Comparison of ENCODE assay signal across 20 cellular contexts in genomic region chr9:113525831-113526230, GRCh38.
DNase-seq lines count a peak whose midpoint lies in the region; ATAC-seq and TF ChIP-seq lines count a peak whose summit lies in the region.
"Had no signal": no experiment of that assay in that cellular context is flagged by ENCODE, and none has a peak within 500 bp of the region (broad histone marks: within the 10 kb centered on the region; RNA-seq: fewer than 3 reads in every experiment).

No MANE protein-coding gene starts in this region.

- H3K36me3 ChIP-seq in esophagus squamous epithelium = peaks cover 0 to 43% (median 6%) of the 10 kb centered on the region in 3 donors
- H3K36me3 ChIP-seq in sigmoid colon = peaks cover 0 to 22% (median 13%) of the 10 kb centered on the region in 4 donors

- no peak for ATAC-seq in CD4-positive, alpha-beta T cell (ENCODE audit: poor library complexity)
- ATAC-seq: activated T-cell treated with anti-CD3 and anti-CD28 coated beads, Interleukin-2, amount 50 U/mL, for 72 hours had no signal

- peak overlapping the region; percentile 78 for H3K27ac Mint-ChIP-seq in CD4-positive, alpha-beta T cell
- peak overlapping the region; percentile 6 for H3K27ac Mint-ChIP-seq in activated T-helper 1 cell treated with anti-CD3 and anti-CD28 coated beads, Interleukin-12 subunit alpha, Interleukin-12 subunit beta, Interleukin-2, Interleukin-4 antibody, amounts not matched to agents 30 ng/mL and 10 ng/mL and 1 ng/mL, durations not matched to agents 14 hours and 24 hours and 36 hours
- H3K27ac Mint-ChIP-seq: activated T-cell treated with anti-CD3 and anti-CD28 coated beads, Interleukin-2, amount 50 U/mL, for 72 hours had no signal

- H3K27me3 Mint-ChIP-seq in CD4-positive, alpha-beta T cell = no peaks in the 10 kb centered on the region
- peaks cover 2% of the 10 kb centered on the region for H3K27me3 Mint-ChIP-seq in activated T-helper 1 cell treated with anti-CD3 and anti-CD28 coated beads, Interleukin-12 subunit alpha, Interleukin-12 subunit beta, Interleukin-2, Interleukin-4 antibody, amounts not matched to agents 30 ng/mL and 10 ng/mL and 1 ng/mL, durations not matched to agents 14 hours and 24 hours and 36 hours (ENCODE audit: insufficient read depth)

- peaks cover 56% of the 10 kb centered on the region for H3K4me1 Mint-ChIP-seq in CD4-positive, alpha-beta T cell (ENCODE audit: low read depth)
- H3K4me1 Mint-ChIP-seq in activated T-helper 1 cell treated with anti-CD3 and anti-CD28 coated beads, Interleukin-12 subunit alpha, Interleukin-12 subunit beta, Interleukin-2, Interleukin-4 antibody, amounts not matched to agents 30 ng/mL and 10 ng/mL and 1 ng/mL, durations not matched to agents 14 hours and 24 hours and 36 hours (ENCODE audit: low read depth) = peaks cover 63% of the 10 kb centered on the region

- POLR2A ChIA-PET in CD4-positive, alpha-beta T cell (lab: Charles Lee) = interaction anchor here (4.9 kb wide), 1 partner anchor 54 kb away, joined by 43 read pairs; no protein-coding TSS in a partner anchor

- peaks cover 62% of the 10 kb centered on the region for H3K36me3 Mint-ChIP-seq in CD4-positive, alpha-beta T cell (ENCODE audit: low read depth)
- peaks cover 72% of the 10 kb centered on the region for H3K36me3 Mint-ChIP-seq in activated T-helper 1 cell treated with anti-CD3 and anti-CD28 coated beads, Interleukin-12 subunit alpha, Interleukin-12 subunit beta, Interleukin-2, Interleukin-4 antibody, amounts not matched to agents 30 ng/mL and 10 ng/mL and 1 ng/mL, durations not matched to agents 14 hours and 24 hours and 36 hours (ENCODE audit: low read depth)

- CTCF ChIA-PET in CD4-positive, alpha-beta T cell (lab: Charles Lee) = no interaction called here

- no peaks in the 10 kb centered on the region for H3K27me3 ChIP-seq in CD4-positive, alpha-beta T cell (ENCODE audit: control insufficient read depth, insufficient read depth, low read length)
- H3K27me3 ChIP-seq in esophagus squamous epithelium = no peaks in the 10 kb centered on the region
- H3K27me3 ChIP-seq in sigmoid colon = no peaks in the 10 kb centered on the region

- intact Hi-C loops in CD4-positive, alpha-beta T cell (cut with DNase I, micrococcal nuclease) = no loop called here
- intact Hi-C loops in activated T-helper 1 cell treated with anti-CD3 and anti-CD28 coated beads, Interleukin-12 subunit alpha, Interleukin-12 subunit beta, Interleukin-2, Interleukin-4 antibody, amounts not matched to agents 30 ng/mL and 10 ng/mL and 1 ng/mL, durations not matched to agents 14 hours and 24 hours and 36 hours (cut with micrococcal nuclease) = no loop called here
- intact Hi-C loops in esophagus squamous epithelium (cut with DNase I) (no loop called here), sigmoid colon (cut with DNase I) (loop anchor here (5.0 kb wide), 1 partner anchor 41 kb away; no protein-coding TSS in a partner anchor)

- no peak for TF ChIP-seq POLR2A in esophagus squamous epithelium (IDR thresholded peaks at IDR 0.05)
- no peak for TF ChIP-seq POLR2A in sigmoid colon (IDR thresholded peaks at IDR 0.05)

- H3K9me3 Mint-ChIP-seq in CD4-positive, alpha-beta T cell = no peaks in the 10 kb centered on the region
- no peaks in the 10 kb centered on the region for H3K9me3 Mint-ChIP-seq in activated T-helper 1 cell treated with anti-CD3 and anti-CD28 coated beads, Interleukin-12 subunit alpha, Interleukin-12 subunit beta, Interleukin-2, Interleukin-4 antibody, amounts not matched to agents 30 ng/mL and 10 ng/mL and 1 ng/mL, durations not matched to agents 14 hours and 24 hours and 36 hours
- H3K9me3 Mint-ChIP-seq: activated T-cell treated with anti-CD3 and anti-CD28 coated beads, Interleukin-2, amount 50 U/mL, for 72 hours had no signal

- no peaks in the 10 kb centered on the region for H3K9me3 ChIP-seq in CD4-positive, alpha-beta T cell (ENCODE audit: control insufficient read depth, low read length)
- H3K9me3 ChIP-seq in esophagus squamous epithelium (no peaks in the 10 kb centered on the region), sigmoid colon (no peaks in the 10 kb centered on the region)
- H3K9me3 ChIP-seq: SK-N-SH had no signal

- H3K4me3 ChIP-seq in esophagus squamous epithelium = no peak overlapping the region
- H3K4me3 ChIP-seq in sigmoid colon = no peak overlapping the region
- H3K4me3 ChIP-seq: PC-9 had no signal

- H3K27ac ChIP-seq in CD4-positive, alpha-beta T cell (ENCODE audit: low read depth, low read length) = no peak overlapping the region
- peak overlapping the region in 3 of 4 donors; percentile 55 to 75 (median 60) for H3K27ac ChIP-seq in esophagus squamous epithelium
- H3K27ac ChIP-seq in sigmoid colon = peak overlapping the region; percentile 74 to 83 (median 80)
- H3K27ac ChIP-seq: parathyroid adenoma, PC-9 had no signal

- DNase-seq in CD4-positive, alpha-beta T cell = no peak
- DNase-seq in activated T-helper 1 cell treated with anti-CD3 and anti-CD28 coated beads, Interleukin-12 subunit alpha, Interleukin-12 subunit beta, Interleukin-2, Interleukin-4 antibody, amounts not matched to agents 30 ng/mL and 10 ng/mL and 1 ng/mL, durations not matched to agents 14 hours and 24 hours and 36 hours (ENCODE audit: low spot score) = no peak
- DNase-seq in esophagus squamous epithelium (lab: John Stamatoyannopoulos, UW) (no peak), sigmoid colon (no peak), inferior parietal cortex (ENCODE audit: extremely low spot score) (no peak), NCI-H82 (lab: John Stamatoyannopoulos, UW) (no peak), SKM-1 treated with dmso at 0.1 percent for 144 hours (lab: John Stamatoyannopoulos, UW; ENCODE audit: unreplicated experiment) (no peak)
- no peak for DNase-seq in activated effector memory CD4-positive, alpha-beta T cell treated with Interleukin-2 at 50 U/mL for 16 hours
- DNase-seq: activated CD4-positive, alpha-beta T cell treated with anti-CD3 and anti-CD28 coated beads, Interleukin-2, amount 50 U/mL, for 4 hours; activated T-cell treated with anti-CD3 and anti-CD28 coated beads, Interleukin-2, amount 50 U/mL, for 72 hours; anterior cingulate cortex; Calu3; glutamatergic neuron; KG1; NCI-H1048; NCI-H69; PC-9; SK-N-SH; stimulated activated CD4-positive, alpha-beta T cell treated with anti-CD3 and anti-CD28 coated beads, Interleukin-12 subunit alpha, Interleukin-12 subunit beta, amount 100 ng/mL, for 4 hours had no signal

- no peak for TF ChIP-seq CTCF in CD4-positive, alpha-beta T cell (IDR thresholded peaks at IDR 0.05)
- TF ChIP-seq CTCF in esophagus squamous epithelium (IDR thresholded peaks at IDR 0.05) (no peak), sigmoid colon (IDR thresholded peaks at IDR 0.05) (no peak)

- H3K4me3 Mint-ChIP-seq in CD4-positive, alpha-beta T cell = no peak overlapping the region
- no peak overlapping the region for H3K4me3 Mint-ChIP-seq in activated T-helper 1 cell treated with anti-CD3 and anti-CD28 coated beads, Interleukin-12 subunit alpha, Interleukin-12 subunit beta, Interleukin-2, Interleukin-4 antibody, amounts not matched to agents 30 ng/mL and 10 ng/mL and 1 ng/mL, durations not matched to agents 14 hours and 24 hours and 36 hours

- TF ChIP-seq EP300 in sigmoid colon (IDR thresholded peaks at IDR 0.05) = no peak

- H3K4me1 ChIP-seq in esophagus squamous epithelium (peaks cover 22 to 73% (median 65%) of the 10 kb centered on the region in 3 donors), sigmoid colon (peaks cover 0 to 79% (median 74%) of the 10 kb centered on the region in 4 donors)
- H3K4me1 ChIP-seq: parathyroid adenoma had no signal

- WGBS in esophagus squamous epithelium, 2 donors = 69% methylated on average over 8 of the region's 8 CpGs; no CpG with 5 or more reads in 1 of the 2 donors
- WGBS in sigmoid colon, 2 donors = 91 to 94% methylated on average over 8 of the region's 8 CpGs
